18 cellular contexts compared by ENCODE assay signal in the genomic region with DNA sequence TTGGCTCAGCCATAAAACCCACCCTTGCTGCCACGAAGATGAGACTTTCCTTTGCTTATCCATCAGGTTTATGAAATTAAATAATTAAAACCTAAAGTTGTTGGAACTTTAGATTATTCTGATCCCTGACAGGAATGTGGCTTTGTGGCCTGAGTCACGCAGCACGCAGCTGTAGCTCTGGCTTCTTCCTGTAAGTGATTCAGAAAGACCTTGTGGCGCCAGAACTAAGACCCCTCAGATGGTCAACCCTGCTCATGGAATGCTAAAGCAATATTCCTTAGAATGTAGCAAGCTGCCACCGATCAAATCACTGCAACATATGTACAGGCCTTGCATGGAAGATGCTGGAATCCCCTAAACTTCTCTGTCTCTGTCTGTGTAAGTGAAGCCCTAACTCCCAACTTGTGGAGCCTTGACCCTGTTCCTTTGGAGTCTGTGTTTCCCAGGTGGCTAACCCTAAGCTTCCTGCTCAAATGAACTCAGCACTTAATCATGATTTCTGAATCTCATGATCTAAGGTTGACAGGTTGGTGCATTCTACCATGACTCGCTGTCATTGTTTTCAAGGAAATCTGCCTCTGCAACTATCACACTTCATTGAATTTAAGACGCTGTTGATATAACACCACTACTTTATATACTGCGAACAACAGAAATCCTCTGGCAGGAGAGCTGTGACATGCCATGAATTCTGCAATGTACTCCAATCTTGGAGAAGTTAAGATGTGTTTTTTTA.
A peak's percentile ranks its signal among the peaks of the same experiment; 100 is the strongest.
DNase-seq lines count a peak whose midpoint lies in the region; ATAC-seq and TF ChIP-seq lines count a peak whose summit lies in the region.
"Had no signal": no experiment of that assay in that cellular context is flagged by ENCODE, and none has a peak within 500 bp of the region (broad histone marks: within the 10 kb centered on the region; RNA-seq: fewer than 3 reads in every experiment).

No MANE protein-coding gene starts in this region.

- H3K4me3 ChIP-seq in RWPE2 (ENCODE audit: severe bottlenecking) (no peak overlapping the region), epithelial cell of proximal tubule (ENCODE audit: low read depth, low read length) (no peak overlapping the region), GM23338 (no peak overlapping the region)
- H3K4me3 ChIP-seq: colonic mucosa, MG63, uterus had no signal

- H3K9me3 Mint-ChIP-seq in GM23338, result 0 out of 3 replicates have a peak, but pooled peaks cover 2% of the 10 kb centered on the region

- H2AFZ ChIP-seq in GM23338, result no peak overlapping the region
- H2AFZ ChIP-seq: parathyroid adenoma had no signal

- H3K36me3 ChIP-seq in RWPE2 (ENCODE audit: low read depth) (no peaks in the 10 kb centered on the region), GM23338 (ENCODE audit: insufficient read depth) (no peaks in the 10 kb centered on the region)
- H3K36me3 ChIP-seq: colonic mucosa, MG63, uterus had no signal

- H3K79me2 ChIP-seq in GM23338 (replicated peaks; ENCODE audit: insufficient read depth), result no peaks in the 10 kb centered on the region
- H3K79me2 ChIP-seq: parathyroid adenoma had no signal

- H3K4me1 Mint-ChIP-seq in GM23338, result peaks cover 4% of the 10 kb centered on the region; the same call in 1 of the 3 replicates

- no peak for TF ChIP-seq CTCF in RWPE2 (IDR thresholded peaks at IDR 0.05; ENCODE audit: poor library complexity, severe bottlenecking)
- no peak for TF ChIP-seq CTCF in epithelial cell of proximal tubule (conservative IDR thresholded peaks at IDR 0.05; ENCODE audit: low read depth, low read length)
- no peak for TF ChIP-seq CTCF in GM23338 (conservative IDR thresholded peaks at IDR 0.05; ENCODE audit: low read depth in 2 of 2)

- H3K4me1 ChIP-seq in RWPE2 (ENCODE audit: insufficient read depth, poor library complexity, severe bottlenecking), result no peaks in the 10 kb centered on the region
- no peaks in the 10 kb centered on the region for H3K4me1 ChIP-seq in GM23338 (ENCODE audit: insufficient read depth)
- H3K4me1 ChIP-seq: colonic mucosa, uterus had no signal

- H3K27me3 ChIP-seq in RWPE2 (ENCODE audit: insufficient read depth, poor library complexity, severe bottlenecking), result no peaks in the 10 kb centered on the region
- H3K27me3 ChIP-seq in GM23338 (ENCODE audit: insufficient read depth), result no peaks in the 10 kb centered on the region
- H3K27me3 ChIP-seq: colonic mucosa, MG63, uterus had no signal

- ATAC-seq in RWPE2 (ENCODE audit: low read depth) (0 out of 3 replicates have a peak, but pooled peaks have one; percentile 15), GM23338 (no peak), Right ventricle myocardium inferior (no peak)

- peaks cover 8% of the 10 kb centered on the region; the same call in 1 of the 2 replicates for H3K9me2 ChIP-seq in GM23338 (ENCODE audit: insufficient read depth)

- no peak overlapping the region for H3K4me3 Mint-ChIP-seq in GM23338

- H4K20me1 ChIP-seq in GM23338 (replicated peaks; ENCODE audit: insufficient read depth), result no peaks in the 10 kb centered on the region

- no peak overlapping the region for H3K27ac Mint-ChIP-seq in GM23338

- peaks cover 3% of the 10 kb centered on the region for H3K27me3 Mint-ChIP-seq in GM23338 (ENCODE audit: insufficient read depth, low read depth, poor library complexity)

- peak; percentile 67 for DNase-seq in EL
- DNase-seq in RWPE2 (ENCODE audit: low spot score), result no peak
- DNase-seq in epithelial cell of proximal tubule (ENCODE audit: low read depth), result peak; percentile 46
- DNase-seq in renal cortical epithelial cell (ENCODE audit: low read depth), result peak; percentile 74
- DNase-seq in AG08395 (ENCODE audit: low spot score), result no peak
- DNase-seq in iPS-NIHi7 (ENCODE audit: extremely low spot score), result no peak
- DNase-seq in GM23338 (ENCODE audit: low spot score), result no peak
- DNase-seq in Right ventricle myocardium inferior (ENCODE audit: missing footprints), result no peak
- DNase-seq: activated CD4-positive, alpha-beta T cell treated with anti-CD3 and anti-CD28 coated beads for 4 hours; activated effector memory CD4-positive, alpha-beta T cell treated with Interleukin-2 at 50 U/mL for 16 hours; colonic mucosa; GDM1; MG63; NCI-H1436 treated with DMSO at 0.1 percent for 48 hours; stimulated activated CD4-positive, alpha-beta T cell treated with anti-CD3 and anti-CD28 coated beads, Interleukin-4, amount 100 ng/mL, for 24 hours; SW 1271; uterus had no signal

- H3K36me3 Mint-ChIP-seq in GM23338 (ENCODE audit: low read depth), result no peaks in the 10 kb centered on the region

- no peak overlapping the region for H3K27ac ChIP-seq in RWPE2 (ENCODE audit: poor library complexity, severe bottlenecking)
- H3K27ac ChIP-seq in GM23338 (ENCODE audit: low read depth), result no peak overlapping the region
- H3K27ac ChIP-seq: colonic mucosa, parathyroid adenoma, uterus had no signal

- H3K9me3 ChIP-seq in RWPE2 (ENCODE audit: severe bottlenecking), result no peaks in the 10 kb centered on the region
- H3K9me3 ChIP-seq: colonic mucosa, MG63, uterus had no signal

- intact Hi-C loops in Right ventricle myocardium inferior (cut with DNase I), result no loop called here

- no peaks in the 10 kb centered on the region for H3F3A ChIP-seq in GM23338 (replicated peaks; ENCODE audit: low read depth)

- no peak overlapping the region for H3K4me2 ChIP-seq in GM23338

TF ChIP-seq in GM23338, 12 proteins besides CTCF, POLR2A, EP300 and RAD21 (continues in another document):
- TF ChIP-seq, protein P1, sequence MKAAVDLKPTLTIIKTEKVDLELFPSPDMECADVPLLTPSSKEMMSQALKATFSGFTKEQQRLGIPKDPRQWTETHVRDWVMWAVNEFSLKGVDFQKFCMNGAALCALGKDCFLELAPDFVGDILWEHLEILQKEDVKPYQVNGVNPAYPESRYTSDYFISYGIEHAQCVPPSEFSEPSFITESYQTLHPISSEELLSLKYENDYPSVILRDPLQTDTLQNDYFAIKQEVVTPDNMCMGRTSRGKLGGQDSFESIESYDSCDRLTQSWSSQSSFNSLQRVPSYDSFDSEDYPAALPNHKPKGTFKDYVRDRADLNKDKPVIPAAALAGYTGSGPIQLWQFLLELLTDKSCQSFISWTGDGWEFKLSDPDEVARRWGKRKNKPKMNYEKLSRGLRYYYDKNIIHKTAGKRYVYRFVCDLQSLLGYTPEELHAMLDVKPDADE (IDR thresholded peaks at IDR 0.05), result no peak
- no peak for TF ChIP-seq JUNB (IDR thresholded peaks at IDR 0.05; ENCODE audit: unreplicated experiment)
- TF ChIP-seq NANOG (IDR thresholded peaks at IDR 0.05; ENCODE audit: borderline replicate concordance), result no peak
- TF ChIP-seq, protein P2, sequence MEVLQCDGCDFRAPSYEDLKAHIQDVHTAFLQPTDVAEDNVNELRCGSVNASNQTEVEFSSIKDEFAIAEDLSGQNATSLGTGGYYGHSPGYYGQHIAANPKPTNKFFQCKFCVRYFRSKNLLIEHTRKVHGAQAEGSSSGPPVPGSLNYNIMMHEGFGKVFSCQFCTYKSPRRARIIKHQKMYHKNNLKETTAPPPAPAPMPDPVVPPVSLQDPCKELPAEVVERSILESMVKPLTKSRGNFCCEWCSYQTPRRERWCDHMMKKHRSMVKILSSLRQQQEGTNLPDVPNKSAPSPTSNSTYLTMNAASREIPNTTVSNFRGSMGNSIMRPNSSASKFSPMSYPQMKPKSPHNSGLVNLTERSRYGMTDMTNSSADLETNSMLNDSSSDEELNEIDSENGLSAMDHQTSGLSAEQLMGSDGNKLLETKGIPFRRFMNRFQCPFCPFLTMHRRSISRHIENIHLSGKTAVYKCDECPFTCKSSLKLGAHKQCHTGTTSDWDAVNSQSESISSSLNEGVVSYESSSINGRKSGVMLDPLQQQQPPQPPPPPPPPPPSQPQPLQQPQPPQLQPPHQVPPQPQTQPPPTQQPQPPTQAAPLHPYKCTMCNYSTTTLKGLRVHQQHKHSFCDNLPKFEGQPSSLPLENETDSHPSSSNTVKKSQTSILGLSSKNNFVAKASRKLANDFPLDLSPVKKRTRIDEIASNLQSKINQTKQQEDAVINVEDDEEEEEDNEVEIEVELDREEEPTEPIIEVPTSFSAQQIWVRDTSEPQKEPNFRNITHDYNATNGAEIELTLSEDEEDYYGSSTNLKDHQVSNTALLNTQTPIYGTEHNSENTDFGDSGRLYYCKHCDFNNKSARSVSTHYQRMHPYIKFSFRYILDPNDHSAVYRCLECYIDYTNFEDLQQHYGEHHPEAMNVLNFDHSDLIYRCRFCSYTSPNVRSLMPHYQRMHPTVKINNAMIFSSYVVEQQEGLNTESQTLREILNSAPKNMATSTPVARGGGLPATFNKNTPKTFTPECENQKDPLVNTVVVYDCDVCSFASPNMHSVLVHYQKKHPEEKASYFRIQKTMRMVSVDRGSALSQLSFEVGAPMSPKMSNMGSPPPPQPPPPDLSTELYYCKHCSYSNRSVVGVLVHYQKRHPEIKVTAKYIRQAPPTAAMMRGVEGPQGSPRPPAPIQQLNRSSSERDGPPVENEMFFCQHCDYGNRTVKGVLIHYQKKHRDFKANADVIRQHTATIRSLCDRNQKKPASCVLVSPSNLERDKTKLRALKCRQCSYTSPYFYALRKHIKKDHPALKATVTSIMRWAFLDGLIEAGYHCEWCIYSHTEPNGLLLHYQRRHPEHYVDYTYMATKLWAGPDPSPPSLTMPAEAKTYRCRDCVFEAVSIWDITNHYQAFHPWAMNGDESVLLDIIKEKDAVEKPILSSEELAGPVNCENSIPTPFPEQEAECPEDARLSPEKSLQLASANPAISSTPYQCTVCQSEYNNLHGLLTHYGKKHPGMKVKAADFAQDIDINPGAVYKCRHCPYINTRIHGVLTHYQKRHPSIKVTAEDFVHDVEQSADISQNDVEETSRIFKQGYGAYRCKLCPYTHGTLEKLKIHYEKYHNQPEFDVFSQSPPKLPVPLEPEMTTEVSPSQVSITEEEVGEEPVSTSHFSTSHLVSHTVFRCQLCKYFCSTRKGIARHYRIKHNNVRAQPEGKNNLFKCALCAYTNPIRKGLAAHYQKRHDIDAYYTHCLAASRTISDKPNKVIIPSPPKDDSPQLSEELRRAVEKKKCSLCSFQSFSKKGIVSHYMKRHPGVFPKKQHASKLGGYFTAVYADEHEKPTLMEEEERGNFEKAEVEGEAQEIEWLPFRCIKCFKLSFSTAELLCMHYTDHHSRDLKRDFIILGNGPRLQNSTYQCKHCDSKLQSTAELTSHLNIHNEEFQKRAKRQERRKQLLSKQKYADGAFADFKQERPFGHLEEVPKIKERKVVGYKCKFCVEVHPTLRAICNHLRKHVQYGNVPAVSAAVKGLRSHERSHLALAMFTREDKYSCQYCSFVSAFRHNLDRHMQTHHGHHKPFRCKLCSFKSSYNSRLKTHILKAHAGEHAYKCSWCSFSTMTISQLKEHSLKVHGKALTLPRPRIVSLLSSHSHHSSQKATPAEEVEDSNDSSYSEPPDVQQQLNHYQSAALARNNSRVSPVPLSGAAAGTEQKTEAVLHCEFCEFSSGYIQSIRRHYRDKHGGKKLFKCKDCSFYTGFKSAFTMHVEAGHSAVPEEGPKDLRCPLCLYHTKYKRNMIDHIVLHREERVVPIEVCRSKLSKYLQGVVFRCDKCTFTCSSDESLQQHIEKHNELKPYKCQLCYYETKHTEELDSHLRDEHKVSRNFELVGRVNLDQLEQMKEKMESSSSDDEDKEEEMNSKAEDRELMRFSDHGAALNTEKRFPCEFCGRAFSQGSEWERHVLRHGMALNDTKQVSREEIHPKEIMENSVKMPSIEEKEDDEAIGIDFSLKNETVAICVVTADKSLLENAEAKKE (CRISPR knock-in tag; IDR thresholded peaks at IDR 0.05), result no peak

Comparison
In these comparisons a context has a peak if more than half of its experiments do, and no peak if none do; other contexts are left out.
1. DNase-seq: peak in EL (single experiment), epithelial cell of proximal tubule (single experiment) and renal cortical epithelial cell (single experiment); none in RWPE2 (single experiment), AG08395 (single experiment), iPS-NIHi7 (single experiment), GM23338 (single experiment) and Right ventricle myocardium inferior (single experiment).